In the genomic region with DNA sequence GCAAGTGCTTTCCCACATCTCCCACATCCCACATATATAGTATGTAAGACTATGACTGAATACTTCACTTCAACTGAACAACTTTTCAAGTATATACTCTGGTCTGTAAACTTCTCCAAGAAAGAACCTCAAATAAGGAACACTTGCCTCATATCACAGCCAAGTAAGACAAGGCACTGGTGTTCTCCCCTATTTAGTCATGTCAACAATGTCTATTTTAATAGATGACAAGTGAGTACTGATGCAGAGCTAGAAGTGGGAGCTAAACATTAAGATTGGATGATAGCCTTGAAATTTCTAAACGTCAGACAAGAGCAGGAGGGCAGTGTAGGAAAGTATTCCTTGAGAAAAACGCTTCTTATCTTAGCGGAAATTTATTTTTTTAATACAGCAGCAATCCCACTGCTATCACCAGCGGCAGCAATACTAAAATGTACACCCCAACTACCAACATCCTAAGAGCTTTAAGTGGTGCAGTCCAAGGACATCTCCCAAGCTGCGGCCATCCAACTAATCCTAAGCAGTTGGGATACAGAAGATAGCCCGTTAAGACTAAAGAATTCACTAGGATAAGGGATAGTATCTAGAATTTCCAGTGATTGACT, we compare ENCODE assay signal across 21 cellular contexts.
"Had no signal": no experiment of that assay in that cellular context is flagged by ENCODE, and none has a peak within 500 bp of the region (broad histone marks: within the 10 kb centered on the region; RNA-seq: fewer than 3 reads in every experiment).

No MANE protein-coding gene starts in this region.

- H3K4me3 ChIP-seq: esophagus squamous epithelium, gastroesophageal sphincter, hepatocyte, lower lobe of right lung, suprapubic skin, thyroid gland had no signal

- H3K79me2 ChIP-seq: hepatocyte had no signal

- H3K4me1 ChIP-seq: esophagus squamous epithelium, gastroesophageal sphincter, lower lobe of right lung, suprapubic skin, thyroid gland had no signal

- H3K9me3 Mint-ChIP-seq: memory B cell; mesothelial cell of epicardium; natural killer cell; neural crest cell; stimulated activated effector memory CD8-positive, alpha-beta T cell treated with anti-CD3 and anti-CD28 coated beads, Interleukin-12 subunit alpha, Interleukin-12 subunit beta, amount 100 ng/mL, for 72 hours; type B pancreatic cell had no signal

- H3K4me1 Mint-ChIP-seq: memory B cell; mesothelial cell of epicardium; natural killer cell; neural crest cell; stimulated activated effector memory CD8-positive, alpha-beta T cell treated with anti-CD3 and anti-CD28 coated beads, Interleukin-12 subunit alpha, Interleukin-12 subunit beta, amount 100 ng/mL, for 72 hours had no signal

- ATAC-seq: gastroesophageal sphincter; natural killer cell; stimulated activated effector memory CD8-positive, alpha-beta T cell treated with anti-CD3 and anti-CD28 coated beads, Interleukin-12 subunit alpha, Interleukin-12 subunit beta, amount 100 ng/mL, for 72 hours; stimulated activated naive CD8-positive, alpha-beta T cell treated with anti-CD3 and anti-CD28 coated beads, Interleukin-15, Interleukin-2, amounts not matched to agents 100 U/mL and 50 U/mL, for 24 hours had no signal

- H3K27me3 ChIP-seq: esophagus squamous epithelium, gastroesophageal sphincter, hepatocyte, suprapubic skin, thyroid gland had no signal

- H3K27ac ChIP-seq: esophagus squamous epithelium, gastroesophageal sphincter, hepatocyte, lower lobe of right lung, suprapubic skin, thyroid gland had no signal

- H2AFZ ChIP-seq: hepatocyte had no signal

- H3K9me3 ChIP-seq: esophagus squamous epithelium, gastroesophageal sphincter, lower lobe of right lung, suprapubic skin, thyroid gland had no signal

- H3K4me2 ChIP-seq: hepatocyte had no signal

- FAIRE-seq: endometrium, urothelium cell line had no signal

- H3K36me3 Mint-ChIP-seq: memory B cell; natural killer cell; stimulated activated effector memory CD8-positive, alpha-beta T cell treated with anti-CD3 and anti-CD28 coated beads, Interleukin-12 subunit alpha, Interleukin-12 subunit beta, amount 100 ng/mL, for 72 hours had no signal

- H3K27ac Mint-ChIP-seq: memory B cell; mesothelial cell of epicardium; natural killer cell; stimulated activated effector memory CD8-positive, alpha-beta T cell treated with anti-CD3 and anti-CD28 coated beads, Interleukin-12 subunit alpha, Interleukin-12 subunit beta, amount 100 ng/mL, for 72 hours; type B pancreatic cell had no signal

- DNase-seq: effector memory CD4-positive, alpha-beta T cell; esophagus squamous epithelium; foreskin fibroblast; glutamatergic neuron; lower lobe of right lung; natural killer cell; posterior cingulate gyrus; stimulated activated CD4-positive, alpha-beta T cell treated with anti-CD3 and anti-CD28 coated beads, Interleukin-4, amount 100 ng/mL, for 1 hour; stimulated activated CD8-positive, alpha-beta memory T cell treated with anti-CD3 and anti-CD28 coated beads, Interleukin-4, amount 100 ng/mL, for 48 hours; stimulated activated naive CD8-positive, alpha-beta T cell treated with anti-CD3 and anti-CD28 coated beads, Interleukin-15, Interleukin-2, amounts not matched to agents 100 U/mL and 50 U/mL, for 24 hours; thyroid gland had no signal

- H3K27me3 Mint-ChIP-seq: type B pancreatic cell had no signal

- H3K4me3 Mint-ChIP-seq: memory B cell; mesothelial cell of epicardium; natural killer cell; neural crest cell; stimulated activated effector memory CD8-positive, alpha-beta T cell treated with anti-CD3 and anti-CD28 coated beads, Interleukin-12 subunit alpha, Interleukin-12 subunit beta, amount 100 ng/mL, for 72 hours; type B pancreatic cell had no signal
